In the genomic region with DNA sequence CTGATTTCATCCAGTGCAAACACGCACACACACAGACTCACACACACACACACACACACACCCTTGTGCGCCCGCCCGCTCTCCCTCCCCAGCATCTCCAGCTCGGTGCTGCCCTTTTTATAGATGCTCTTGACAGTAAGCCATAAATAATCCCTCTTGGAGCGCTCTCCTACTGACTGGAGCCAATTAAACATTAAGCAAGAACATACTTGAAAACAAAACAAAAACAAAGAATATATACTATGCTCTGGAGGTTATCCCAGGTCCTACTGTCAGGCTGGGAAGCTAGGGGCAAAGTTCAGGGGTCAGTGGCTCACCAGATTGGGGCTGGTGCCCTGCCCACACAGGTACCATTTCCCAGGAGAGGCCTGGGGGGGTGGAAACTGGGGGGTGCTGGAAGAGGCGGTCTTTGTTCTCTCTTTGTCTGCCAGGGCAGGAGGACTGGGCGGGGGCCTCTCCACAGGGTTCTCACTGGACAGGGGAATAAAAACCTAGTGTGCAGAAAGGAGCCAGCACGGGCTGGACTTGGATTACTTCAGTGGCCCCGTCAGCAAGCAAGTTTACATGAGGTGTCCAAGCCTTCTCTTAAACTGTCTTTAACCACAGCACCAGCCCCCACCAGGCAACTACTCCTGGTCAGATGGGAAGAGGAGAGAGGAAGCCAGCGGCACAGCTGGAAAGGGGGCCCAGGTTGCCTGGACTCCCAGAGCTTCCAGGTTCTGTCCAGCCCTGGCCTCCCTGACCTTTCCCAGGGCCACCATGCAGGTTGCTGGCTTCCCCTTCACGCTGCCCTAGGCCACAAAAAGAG, we compare ENCODE assay signal across 1 cellular context.
TF ChIP-seq lines count a peak whose summit lies in the region.

No MANE protein-coding gene starts in this region.

TF ChIP-seq in K562, 482 proteins besides CTCF, POLR2A, EP300 and RAD21 (continues in another document):
- no peak for TF ChIP-seq MECOM (CRISPR knock-in tag; IDR thresholded peaks at IDR 0.05)
- no peak for TF ChIP-seq JUN (IDR thresholded peaks at IDR 0.05; ENCODE audit: borderline replicate concordance, low read depth, low read length)
- TF ChIP-seq JUN (CRISPR knock-in tag; IDR thresholded peaks at IDR 0.05; ENCODE audit: borderline replicate concordance): no peak
- TF ChIP-seq, protein P1, sequence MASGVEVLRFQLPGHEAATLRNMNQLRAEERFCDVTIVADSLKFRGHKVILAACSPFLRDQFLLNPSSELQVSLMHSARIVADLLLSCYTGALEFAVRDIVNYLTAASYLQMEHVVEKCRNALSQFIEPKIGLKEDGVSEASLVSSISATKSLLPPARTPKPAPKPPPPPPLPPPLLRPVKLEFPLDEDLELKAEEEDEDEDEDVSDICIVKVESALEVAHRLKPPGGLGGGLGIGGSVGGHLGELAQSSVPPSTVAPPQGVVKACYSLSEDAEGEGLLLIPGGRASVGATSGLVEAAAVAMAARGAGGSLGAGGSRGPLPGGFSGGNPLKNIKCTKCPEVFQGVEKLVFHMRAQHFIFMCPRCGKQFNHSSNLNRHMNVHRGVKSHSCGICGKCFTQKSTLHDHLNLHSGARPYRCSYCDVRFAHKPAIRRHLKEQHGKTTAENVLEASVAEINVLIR (CRISPR knock-in tag; IDR thresholded peaks at IDR 0.05): no peak
- TF ChIP-seq, protein P2, sequence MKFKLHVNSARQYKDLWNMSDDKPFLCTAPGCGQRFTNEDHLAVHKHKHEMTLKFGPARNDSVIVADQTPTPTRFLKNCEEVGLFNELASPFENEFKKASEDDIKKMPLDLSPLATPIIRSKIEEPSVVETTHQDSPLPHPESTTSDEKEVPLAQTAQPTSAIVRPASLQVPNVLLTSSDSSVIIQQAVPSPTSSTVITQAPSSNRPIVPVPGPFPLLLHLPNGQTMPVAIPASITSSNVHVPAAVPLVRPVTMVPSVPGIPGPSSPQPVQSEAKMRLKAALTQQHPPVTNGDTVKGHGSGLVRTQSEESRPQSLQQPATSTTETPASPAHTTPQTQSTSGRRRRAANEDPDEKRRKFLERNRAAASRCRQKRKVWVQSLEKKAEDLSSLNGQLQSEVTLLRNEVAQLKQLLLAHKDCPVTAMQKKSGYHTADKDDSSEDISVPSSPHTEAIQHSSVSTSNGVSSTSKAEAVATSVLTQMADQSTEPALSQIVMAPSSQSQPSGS (CRISPR knock-in tag; IDR thresholded peaks at IDR 0.05): no peak
- TF ChIP-seq KDM5B (IDR thresholded peaks at IDR 0.05; ENCODE audit: insufficient replicate concordance, low read depth, low read length): no peak
- no peak for TF ChIP-seq SMAD4 (CRISPR knock-in tag; conservative IDR thresholded peaks at IDR 0.05)
- TF ChIP-seq MTA3 (IDR thresholded peaks at IDR 0.05; ENCODE audit: borderline replicate concordance): no peak
- TF ChIP-seq ZNF592 (IDR thresholded peaks at IDR 0.05): no peak
- no peak for TF ChIP-seq ZNF512 (tag; IDR thresholded peaks at IDR 0.05)
- no peak for TF ChIP-seq HINFP (tag; conservative IDR thresholded peaks at IDR 0.05; ENCODE audit: low read depth)
- no peak for TF ChIP-seq HNRNPLL (IDR thresholded peaks at IDR 0.05; ENCODE audit: low read depth, low read length, poor library complexity, severe bottlenecking)
- TF ChIP-seq CREB1 (IDR thresholded peaks at IDR 0.05): no peak
- no peak for TF ChIP-seq CREB1 (CRISPR knock-in tag; IDR thresholded peaks at IDR 0.05)
- no peak for TF ChIP-seq TAL1 (IDR thresholded peaks at IDR 0.05)
- TF ChIP-seq HDAC1 (IDR thresholded peaks at IDR 0.05): 0 out of 4 replicates have a peak, but pooled peaks of 1 of the 2 experiments have one; percentile 41
- TF ChIP-seq E2F5 (CRISPR knock-in tag; IDR thresholded peaks at IDR 0.05): no peak
- peak; percentile 1 to 82; a peak in 2 of 4 replicates for TF ChIP-seq KDM1A (IDR thresholded peaks at IDR 0.05)
- TF ChIP-seq, protein P3, sequence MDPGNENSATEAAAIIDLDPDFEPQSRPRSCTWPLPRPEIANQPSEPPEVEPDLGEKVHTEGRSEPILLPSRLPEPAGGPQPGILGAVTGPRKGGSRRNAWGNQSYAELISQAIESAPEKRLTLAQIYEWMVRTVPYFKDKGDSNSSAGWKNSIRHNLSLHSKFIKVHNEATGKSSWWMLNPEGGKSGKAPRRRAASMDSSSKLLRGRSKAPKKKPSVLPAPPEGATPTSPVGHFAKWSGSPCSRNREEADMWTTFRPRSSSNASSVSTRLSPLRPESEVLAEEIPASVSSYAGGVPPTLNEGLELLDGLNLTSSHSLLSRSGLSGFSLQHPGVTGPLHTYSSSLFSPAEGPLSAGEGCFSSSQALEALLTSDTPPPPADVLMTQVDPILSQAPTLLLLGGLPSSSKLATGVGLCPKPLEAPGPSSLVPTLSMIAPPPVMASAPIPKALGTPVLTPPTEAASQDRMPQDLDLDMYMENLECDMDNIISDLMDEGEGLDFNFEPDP (CRISPR knock-in tag; IDR thresholded peaks at IDR 0.05): no peak
- no peak for TF ChIP-seq ZNF449 (CRISPR knock-in tag; IDR thresholded peaks at IDR 0.05)
- no peak for TF ChIP-seq KDM2B (CRISPR knock-in tag; IDR thresholded peaks at IDR 0.05)
- TF ChIP-seq MEIS2 (IDR thresholded peaks at IDR 0.05; ENCODE audit: partially characterized antibody): peak; percentile 69
- TF ChIP-seq ZC3H4 (CRISPR knock-in tag; IDR thresholded peaks at IDR 0.05; ENCODE audit: borderline replicate concordance): no peak
- TF ChIP-seq ZNF217 (CRISPR knock-in tag; IDR thresholded peaks at IDR 0.05): no peak
- no peak for TF ChIP-seq SIN3B (IDR thresholded peaks at IDR 0.05; ENCODE audit: low read depth)
- TF ChIP-seq RBM25 (IDR thresholded peaks at IDR 0.05; ENCODE audit: low read depth, low read length, severe bottlenecking): no peak
- no peak for TF ChIP-seq TCF7L2 (IDR thresholded peaks at IDR 0.05; ENCODE audit: low read depth, low read length)
- no peak for TF ChIP-seq ZNF121 (CRISPR knock-in tag; conservative IDR thresholded peaks at IDR 0.05)
- TF ChIP-seq NCOR1 (IDR thresholded peaks at IDR 0.05): no peak
- TF ChIP-seq ZNF79 (CRISPR knock-in tag; IDR thresholded peaks at IDR 0.05; ENCODE audit: low read depth): no peak
- TF ChIP-seq ZFX (CRISPR knock-in tag; IDR thresholded peaks at IDR 0.05): 0 out of 2 replicates have a peak, but pooled peaks have one; percentile 0
- TF ChIP-seq, protein P4, sequence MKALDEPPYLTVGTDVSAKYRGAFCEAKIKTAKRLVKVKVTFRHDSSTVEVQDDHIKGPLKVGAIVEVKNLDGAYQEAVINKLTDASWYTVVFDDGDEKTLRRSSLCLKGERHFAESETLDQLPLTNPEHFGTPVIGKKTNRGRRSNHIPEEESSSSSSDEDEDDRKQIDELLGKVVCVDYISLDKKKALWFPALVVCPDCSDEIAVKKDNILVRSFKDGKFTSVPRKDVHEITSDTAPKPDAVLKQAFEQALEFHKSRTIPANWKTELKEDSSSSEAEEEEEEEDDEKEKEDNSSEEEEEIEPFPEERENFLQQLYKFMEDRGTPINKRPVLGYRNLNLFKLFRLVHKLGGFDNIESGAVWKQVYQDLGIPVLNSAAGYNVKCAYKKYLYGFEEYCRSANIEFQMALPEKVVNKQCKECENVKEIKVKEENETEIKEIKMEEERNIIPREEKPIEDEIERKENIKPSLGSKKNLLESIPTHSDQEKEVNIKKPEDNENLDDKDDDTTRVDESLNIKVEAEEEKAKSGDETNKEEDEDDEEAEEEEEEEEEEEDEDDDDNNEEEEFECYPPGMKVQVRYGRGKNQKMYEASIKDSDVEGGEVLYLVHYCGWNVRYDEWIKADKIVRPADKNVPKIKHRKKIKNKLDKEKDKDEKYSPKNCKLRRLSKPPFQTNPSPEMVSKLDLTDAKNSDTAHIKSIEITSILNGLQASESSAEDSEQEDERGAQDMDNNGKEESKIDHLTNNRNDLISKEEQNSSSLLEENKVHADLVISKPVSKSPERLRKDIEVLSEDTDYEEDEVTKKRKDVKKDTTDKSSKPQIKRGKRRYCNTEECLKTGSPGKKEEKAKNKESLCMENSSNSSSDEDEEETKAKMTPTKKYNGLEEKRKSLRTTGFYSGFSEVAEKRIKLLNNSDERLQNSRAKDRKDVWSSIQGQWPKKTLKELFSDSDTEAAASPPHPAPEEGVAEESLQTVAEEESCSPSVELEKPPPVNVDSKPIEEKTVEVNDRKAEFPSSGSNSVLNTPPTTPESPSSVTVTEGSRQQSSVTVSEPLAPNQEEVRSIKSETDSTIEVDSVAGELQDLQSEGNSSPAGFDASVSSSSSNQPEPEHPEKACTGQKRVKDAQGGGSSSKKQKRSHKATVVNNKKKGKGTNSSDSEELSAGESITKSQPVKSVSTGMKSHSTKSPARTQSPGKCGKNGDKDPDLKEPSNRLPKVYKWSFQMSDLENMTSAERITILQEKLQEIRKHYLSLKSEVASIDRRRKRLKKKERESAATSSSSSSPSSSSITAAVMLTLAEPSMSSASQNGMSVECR (CRISPR knock-in tag; IDR thresholded peaks at IDR 0.05): no peak
- no peak for TF ChIP-seq HCFC1 (IDR thresholded peaks at IDR 0.05; ENCODE audit: low read depth, low read length)
- TF ChIP-seq, protein P5, sequence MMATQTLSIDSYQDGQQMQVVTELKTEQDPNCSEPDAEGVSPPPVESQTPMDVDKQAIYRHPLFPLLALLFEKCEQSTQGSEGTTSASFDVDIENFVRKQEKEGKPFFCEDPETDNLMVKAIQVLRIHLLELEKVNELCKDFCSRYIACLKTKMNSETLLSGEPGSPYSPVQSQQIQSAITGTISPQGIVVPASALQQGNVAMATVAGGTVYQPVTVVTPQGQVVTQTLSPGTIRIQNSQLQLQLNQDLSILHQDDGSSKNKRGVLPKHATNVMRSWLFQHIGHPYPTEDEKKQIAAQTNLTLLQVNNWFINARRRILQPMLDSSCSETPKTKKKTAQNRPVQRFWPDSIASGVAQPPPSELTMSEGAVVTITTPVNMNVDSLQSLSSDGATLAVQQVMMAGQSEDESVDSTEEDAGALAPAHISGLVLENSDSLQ (IDR thresholded peaks at IDR 0.05): no peak
- no peak for TF ChIP-seq NR2C2 (CRISPR knock-in tag; IDR thresholded peaks at IDR 0.05)
- peak; percentile 75 for TF ChIP-seq NR2C2 (tag; IDR thresholded peaks at IDR 0.05)
- no peak for TF ChIP-seq COPS2 (conservative IDR thresholded peaks at IDR 0.05)
- no peak for TF ChIP-seq ZNF347 (CRISPR knock-in tag; IDR thresholded peaks at IDR 0.05; ENCODE audit: low read depth)
- no peak for TF ChIP-seq FOXK2 (conservative IDR thresholded peaks at IDR 0.05 in 1 of 2, IDR thresholded peaks at IDR 0.05 in 1 of 2; ENCODE audit: low read depth in 2 of 2)
